Comparison of ENCODE assay signal across 27 cellular contexts in the genomic region with DNA sequence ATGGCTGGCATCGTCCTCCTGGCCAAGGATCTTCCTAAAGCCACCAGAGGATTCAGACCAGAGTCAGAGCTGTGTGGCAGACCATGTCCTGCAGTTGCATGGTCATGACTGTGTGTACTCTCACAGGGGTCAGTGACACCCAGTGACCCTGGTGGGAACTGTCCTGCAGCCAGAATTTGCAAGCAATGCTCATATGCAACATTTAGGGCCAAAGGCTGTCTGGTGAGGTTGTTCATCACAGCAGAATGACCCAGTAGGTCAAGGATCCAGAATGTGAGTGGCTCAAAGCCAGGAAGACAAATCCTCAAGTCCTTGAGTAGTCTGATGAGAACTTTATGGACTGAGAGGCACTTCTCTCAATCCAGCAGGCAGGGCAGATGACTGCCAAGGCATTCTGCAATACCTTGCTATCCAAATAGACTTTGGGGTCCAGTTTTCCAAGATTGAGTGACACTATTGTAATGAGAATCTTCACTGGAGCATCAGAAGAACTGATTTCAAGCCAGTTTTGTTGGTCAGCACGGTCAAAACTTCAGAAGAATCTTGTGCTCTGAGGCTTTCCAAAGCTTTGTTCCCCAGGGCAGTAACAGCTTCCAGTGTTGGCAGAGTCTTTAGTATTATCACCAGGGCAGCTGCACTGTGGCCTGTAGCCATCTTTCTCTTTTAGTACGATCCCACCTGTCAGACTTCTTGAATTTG.
DNase-seq lines count a peak whose midpoint lies in the region; ATAC-seq and TF ChIP-seq lines count a peak whose summit lies in the region.
"Had no signal": no experiment of that assay in that cellular context is flagged by ENCODE, and none has a peak within 500 bp of the region (broad histone marks: within the 10 kb centered on the region; RNA-seq: fewer than 3 reads in every experiment).

No MANE protein-coding gene starts in this region.

- TF ChIP-seq CTCF in liver (IDR thresholded peaks at IDR 0.05; ENCODE audit: low read depth, low read length, missing input control) = no peak

- H3K36me3 Mint-ChIP-seq in immature natural killer cell = no peaks in the 10 kb centered on the region

- H3K4me2 ChIP-seq in Karpas-422 (ENCODE audit: low read depth, low read length, poor library complexity, severe bottlenecking) = peak overlapping the region; percentile 48
- H3K4me2 ChIP-seq: A549; BLaER1 treated with 17β-estradiol and CSF1 and Interleukin-3, amounts not matched to agents 10 nM and 100 nM had no signal

- H3K4me1 Mint-ChIP-seq in immature natural killer cell = no peaks in the 10 kb centered on the region

- H3K9ac ChIP-seq in Karpas-422 (ENCODE audit: low read length) (peak overlapping the region; percentile 40), liver (ENCODE audit: low read depth in 1 of 2, low read length in 2 of 2) (no peak overlapping the region)
- H3K9ac ChIP-seq: BLaER1 treated with 17β-estradiol and CSF1 and Interleukin-3, amounts not matched to agents 10 nM and 100 nM had no signal

- H4K20me1 ChIP-seq in Karpas-422 (ENCODE audit: insufficient read depth, low read depth, low read length) = no peaks in the 10 kb centered on the region
- H4K20me1 ChIP-seq: BLaER1 treated with 17β-estradiol and CSF1 and Interleukin-3, amounts not matched to agents 10 nM and 100 nM had no signal

- peaks cover 0 to 4% (median 0%) of the 10 kb centered on the region in 3 donors for H3K27me3 Mint-ChIP-seq in immature natural killer cell (ENCODE audit: low read depth in 3 of 3)

- H3K4me3 ChIP-seq in Karpas-422 (ENCODE audit: low read length) (peak overlapping the region; percentile 0; the same call in 1 of the 2 replicates), liver (ENCODE audit: low read depth in 1 of 3, low read length in 3 of 3) (no peak overlapping the region)
- H3K4me3 ChIP-seq: A549; BLaER1 treated with 17β-estradiol and CSF1 and Interleukin-3, amounts not matched to agents 10 nM and 100 nM; GM12878; Peyer's patch had no signal

- H3K27me3 ChIP-seq in Karpas-422 (ENCODE audit: low read length) (no peaks in the 10 kb centered on the region), liver (ENCODE audit: control insufficient read depth in 4 of 4, insufficient read depth in 4 of 4, low read length in 3 of 4) (no peaks in the 10 kb centered on the region)
- H3K27me3 ChIP-seq: BLaER1 treated with 17β-estradiol and CSF1 and Interleukin-3, amounts not matched to agents 10 nM and 100 nM; Peyer's patch had no signal

- DNase-seq in DMS79 (lab: John Stamatoyannopoulos, UW) (peak; percentile 21), Karpas-422 (no peak), left cardiac atrium (no peak), NCI-H187 (lab: John Stamatoyannopoulos, UW) (no peak), immature natural killer cell (no peak)
- no peak for DNase-seq in activated CD4-positive, alpha-beta T cell treated with anti-CD3 and anti-CD28 coated beads, Interleukin-2, amount 50 U/mL, for 1 hour
- DNase-seq: AML-193; CD4-positive, alpha-beta T cell; COR-L47; DMS53; EL; GDM1; HCEC 1CT; NCI-H1092; NCI-H1436 treated with DMSO at 0.1 percent for 48 hours; NCI-H2029 treated with DMSO at 0.1 percent for 48 hours; NCI-H2227 treated with DMSO at 0.1 percent for 48 hours; NCI-H526 treated with DMSO at 0.1 percent for 48 hours; OCI-M1; Peyer's patch had no signal

- intact Hi-C loops in left cardiac atrium (cut with DNase I) = no loop called here

- 41% methylated on average over 3 of the region's 3 CpGs for WGBS in liver

- peaks cover 0 to 5% (median 1%) of the 10 kb centered on the region in 6 donors for H3K9me3 Mint-ChIP-seq in immature natural killer cell
- H3K9me3 Mint-ChIP-seq: CD4-positive, alpha-beta T cell had no signal

- ATAC-seq in left cardiac atrium (peak; percentile 26 to 58), HG02642 (IDR thresholded peaks at IDR 0.05; ENCODE audit: poor library complexity, unreplicated experiment) (no peak)
- ATAC-seq: A549, GM12878, SK-N-SH treated with all-trans-retinoic acid at 6 μM for 48 hours had no signal

- no peak overlapping the region for H3K4me3 Mint-ChIP-seq in immature natural killer cell
- H3K4me3 Mint-ChIP-seq: CD4-positive, alpha-beta T cell had no signal

- H3K27ac ChIP-seq in Karpas-422 (ENCODE audit: low read length) (peak overlapping the region; percentile 95), liver (ENCODE audit: low read depth in 1 of 2, low read length in 2 of 2) (peak overlapping the region in 1 of 2 donors; percentile 24)
- H3K27ac ChIP-seq: A549; BLaER1 treated with 17β-estradiol and CSF1 and Interleukin-3, amounts not matched to agents 10 nM and 100 nM; HL-60; Peyer's patch had no signal

- no peaks in the 10 kb centered on the region for H3K9me2 ChIP-seq in Karpas-422 (replicated peaks; ENCODE audit: insufficient read depth, low read length)

- H3K27ac Mint-ChIP-seq in immature natural killer cell = no peak overlapping the region
- H3K27ac Mint-ChIP-seq: CD4-positive, alpha-beta T cell had no signal

- H3K79me2 ChIP-seq in Karpas-422 (ENCODE audit: low read length) = peaks cover 20% of the 10 kb centered on the region

- H3K4me1 ChIP-seq in Karpas-422 (ENCODE audit: low read length) = peaks cover 73% of the 10 kb centered on the region
- peaks cover 4 to 22% (median 14%) of the 10 kb centered on the region in 4 donors for H3K4me1 ChIP-seq in liver (ENCODE audit: control insufficient read depth in 4 of 4, insufficient read depth in 4 of 4, low read length in 3 of 4)
- H3K4me1 ChIP-seq: BLaER1 treated with 17β-estradiol and CSF1 and Interleukin-3, amounts not matched to agents 10 nM and 100 nM; Peyer's patch had no signal

- H3K9me3 ChIP-seq in Karpas-422 (ENCODE audit: low read length) = no peaks in the 10 kb centered on the region
- H3K9me3 ChIP-seq in liver (ENCODE audit: control insufficient read depth in 4 of 4, low read length in 3 of 4) = no peaks in the 10 kb centered on the region
- H3K9me3 ChIP-seq: A549; BLaER1 treated with 17β-estradiol and CSF1 and Interleukin-3, amounts not matched to agents 10 nM and 100 nM; Peyer's patch had no signal

- H2AFZ ChIP-seq in Karpas-422 (ENCODE audit: low read length) = no peak overlapping the region

- H3K36me3 ChIP-seq in Karpas-422 (ENCODE audit: insufficient read depth, low read length) (0 out of 2 replicates have a peak, but pooled peaks cover 2% of the 10 kb centered on the region), liver (ENCODE audit: control insufficient read depth in 4 of 4, insufficient read depth in 3 of 4, low read depth in 1 of 4, low read length in 3 of 4) (no peaks in the 10 kb centered on the region)
- H3K36me3 ChIP-seq: BLaER1 treated with 17β-estradiol and CSF1 and Interleukin-3, amounts not matched to agents 10 nM and 100 nM; Peyer's patch had no signal

- peak; percentile 24 to 41 for TF ChIP-seq RAD21 in liver (IDR thresholded peaks at IDR 0.05)

TF ChIP-seq in liver, 16 proteins besides CTCF, POLR2A, EP300 and RAD21 (continues in another document):
- TF ChIP-seq FOXA1 (IDR thresholded peaks at IDR 0.05) = no peak
- peak; percentile 84 to 85 for TF ChIP-seq HNF4A (conservative IDR thresholded peaks at IDR 0.05)
- TF ChIP-seq, protein P1, sequence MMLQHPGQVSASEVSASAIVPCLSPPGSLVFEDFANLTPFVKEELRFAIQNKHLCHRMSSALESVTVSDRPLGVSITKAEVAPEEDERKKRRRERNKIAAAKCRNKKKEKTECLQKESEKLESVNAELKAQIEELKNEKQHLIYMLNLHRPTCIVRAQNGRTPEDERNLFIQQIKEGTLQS (IDR thresholded peaks at IDR 0.05) = no peak
- no peak for TF ChIP-seq FOXA2 (IDR thresholded peaks at IDR 0.05)
- peak; percentile 98 to 99 for TF ChIP-seq RXRA (IDR thresholded peaks at IDR 0.05)
- TF ChIP-seq, protein P2, sequence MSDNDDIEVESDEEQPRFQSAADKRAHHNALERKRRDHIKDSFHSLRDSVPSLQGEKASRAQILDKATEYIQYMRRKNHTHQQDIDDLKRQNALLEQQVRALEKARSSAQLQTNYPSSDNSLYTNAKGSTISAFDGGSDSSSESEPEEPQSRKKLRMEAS (IDR thresholded peaks at IDR 0.05) = no peak
- peak; percentile 73 for TF ChIP-seq SP1 (IDR thresholded peaks at IDR 0.05)
- peak; percentile 67 for TF ChIP-seq HNF4G (IDR thresholded peaks at IDR 0.05)
- TF ChIP-seq EGR1 (IDR thresholded peaks at IDR 0.05; ENCODE audit: low read depth in 2 of 2) = no peak
- no peak for TF ChIP-seq TAF1 (conservative IDR thresholded peaks at IDR 0.05)
- no peak for TF ChIP-seq ZBTB33 (IDR thresholded peaks at IDR 0.05)
- peak; percentile 44 for TF ChIP-seq YY1 (IDR thresholded peaks at IDR 0.05)
- TF ChIP-seq GABPA (IDR thresholded peaks at IDR 0.05 in 1 of 2, conservative IDR thresholded peaks at IDR 0.05 in 1 of 2) = no peak
- peak in 1 of 2 donors; percentile 34 for TF ChIP-seq JUND (IDR thresholded peaks at IDR 0.05)
- TF ChIP-seq NR2F2 (IDR thresholded peaks at IDR 0.05) = peak; percentile 92
